ENCODE assay signal across 11 cellular contexts in genomic region chr5:67149933-67150523, GRCh38. TPM values are rescaled to one million over a fixed set of nuclear protein-coding genes. Genes with fewer than 3 reads are reported as not detected.
DNase-seq lines count a peak whose midpoint lies in the region; ATAC-seq and TF ChIP-seq lines count a peak whose summit lies in the region.
"Had no signal": no experiment of that assay in that cellular context is flagged by ENCODE, and none has a peak within 500 bp of the region (broad histone marks: within the 10 kb centered on the region; RNA-seq: fewer than 3 reads in every experiment).

No MANE protein-coding gene starts in this region.

- peaks cover 6% of the 10 kb centered on the region for H3K36me3 ChIP-seq in BJ (ENCODE audit: control insufficient read depth, insufficient read depth, low read length)
- H3K36me3 ChIP-seq in Loucy (ENCODE audit: insufficient read depth, low read length): peaks cover 72% of the 10 kb centered on the region; the same call in 1 of the 2 replicates
- peaks cover 23% of the 10 kb centered on the region for H3K36me3 ChIP-seq in endodermal cell (ENCODE audit: control insufficient read depth, insufficient read depth, low read length)

- no peaks in the 10 kb centered on the region for H3F3A ChIP-seq in Loucy (ENCODE audit: low read depth)

- no peaks in the 10 kb centered on the region for H3K4me1 ChIP-seq in Loucy (ENCODE audit: insufficient read depth, low read length, poor library complexity, severe bottlenecking)
- H3K4me1 ChIP-seq in endodermal cell (ENCODE audit: control insufficient read depth, insufficient read depth, low read length): no peaks in the 10 kb centered on the region

- H3K4me2 ChIP-seq in Loucy (ENCODE audit: low read depth, low read length, poor library complexity, severe bottlenecking): no peak overlapping the region

- DNase-seq in BJ (ENCODE audit: low read depth) (no peak), endodermal cell (no peak), islet precursor cell (no peak)
- no peak for DNase-seq in stimulated activated CD4-positive, alpha-beta T cell treated with anti-CD3 and anti-CD28 coated beads, Interleukin-2, amount 100 ng/mL, for 24 hours
- DNase-seq in activated CD4-positive, alpha-beta T cell treated with anti-CD3 and anti-CD28 coated beads for 4 hours: no peak
- DNase-seq: MV-4-11 had no signal

- no peak overlapping the region for H2AFZ ChIP-seq in Loucy (ENCODE audit: low read length)

- no peaks in the 10 kb centered on the region for H3K9me3 ChIP-seq in Loucy (ENCODE audit: insufficient read depth, low read depth, low read length)
- no peaks in the 10 kb centered on the region for H3K9me3 ChIP-seq in endodermal cell (ENCODE audit: control insufficient read depth, low read length)
- H3K9me3 ChIP-seq: thoracic aorta had no signal

- H3K9me2 ChIP-seq in Loucy (replicated peaks; ENCODE audit: low read depth, low read length): no peaks in the 10 kb centered on the region

- no peak for ATAC-seq in GM21723 (IDR thresholded peaks at IDR 0.05; ENCODE audit: unreplicated experiment)

- H3K79me2 ChIP-seq in Loucy (ENCODE audit: insufficient read depth, low read length): no peaks in the 10 kb centered on the region

- CTCF ChIA-PET in BJ (lab: Yijun Ruan, JAX): interaction anchor here (0.6 to 4.3 kb wide), 26 partner anchors 10 to 844 kb away, joined by 3 to 46 read pairs (median 4); no protein-coding TSS in a partner anchor

- peaks cover 2% of the 10 kb centered on the region for H3K4me1 Mint-ChIP-seq in endodermal cell
- H3K4me1 Mint-ChIP-seq in nephron: peaks cover 14% of the 10 kb centered on the region

- H3K27me3 Mint-ChIP-seq in endodermal cell (ENCODE audit: insufficient read depth) (no peaks in the 10 kb centered on the region), nephron (ENCODE audit: low read depth) (no peaks in the 10 kb centered on the region)

- H3K4me3 ChIP-seq in BJ (ENCODE audit: low read depth, low read length): no peak overlapping the region
- no peak overlapping the region for H3K4me3 ChIP-seq in Loucy (ENCODE audit: low read length, poor library complexity, severe bottlenecking)
- no peak overlapping the region for H3K4me3 ChIP-seq in endodermal cell (ENCODE audit: low read length)
- H3K4me3 ChIP-seq: thoracic aorta had no signal

- no peak overlapping the region for H3K27ac ChIP-seq in endodermal cell (ENCODE audit: low read depth, low read length)
- H3K27ac ChIP-seq: thoracic aorta had no signal

- H3K9ac ChIP-seq in Loucy (ENCODE audit: low read depth, low read length, poor library complexity, severe bottlenecking) (no peak overlapping the region), endodermal cell (ENCODE audit: extremely low read depth, low read length, poor library complexity, severe bottlenecking) (no peak overlapping the region)

- 84 to 100% methylated on average over 1 of the region's 1 CpG for WGBS in endodermal cell (ENCODE audit: insufficient coverage in 1 of 2, insufficient read length in 1 of 2), 2 experiments

- TF ChIP-seq CTCF in BJ (IDR thresholded peaks at IDR 0.05; ENCODE audit: insufficient read depth, low read depth, low read length) (peak; percentile 68), Loucy (conservative IDR thresholded peaks at IDR 0.05; ENCODE audit: low read length) (peak; percentile 60), endodermal cell (conservative IDR thresholded peaks at IDR 0.05) (peak; percentile 75), nephron (IDR thresholded peaks at IDR 0.05; ENCODE audit: unreplicated experiment in 3 of 3) (peak; percentile 43 to 55 (median 47))

- H3K4me3 Mint-ChIP-seq in endodermal cell (no peak overlapping the region), nephron (no peak overlapping the region)

- POLR2A ChIA-PET in BJ (lab: Charles Lee): no interaction called here

- H4K20me1 ChIP-seq in Loucy (ENCODE audit: insufficient read depth, low read length, poor library complexity, severe bottlenecking): no peaks in the 10 kb centered on the region

- H3K36me3 Mint-ChIP-seq in endodermal cell (ENCODE audit: low read depth) (no peaks in the 10 kb centered on the region), nephron (ENCODE audit: low read depth) (peaks cover 59% of the 10 kb centered on the region)

- H3K9me3 Mint-ChIP-seq in endodermal cell (no peaks in the 10 kb centered on the region), nephron (no peaks in the 10 kb centered on the region)

- H3K27me3 ChIP-seq in BJ (ENCODE audit: control insufficient read depth, insufficient read depth, low read length) (no peaks in the 10 kb centered on the region), Loucy (ENCODE audit: insufficient read depth, low read length, poor library complexity, severe bottlenecking) (no peaks in the 10 kb centered on the region), endodermal cell (ENCODE audit: control insufficient read depth, insufficient read depth, low read length, poor library complexity, severe bottlenecking) (no peaks in the 10 kb centered on the region)

- H3K27ac Mint-ChIP-seq in endodermal cell (no peak overlapping the region), nephron (peak overlapping the region in 1 of 3 experiments; percentile 12)

RNA-seq across cellular contexts. Expression of gene CD180, which starts 46.6 kb away (rescaled TPM):
- polyA plus RNA-seq in BJ (2011; rRNA removed): not detected in 2 replicates
- not detected in 2 replicates for polyA minus RNA-seq in BJ (2011; rRNA and poly(A)+ RNA removed)
- not detected for total RNA-seq in endodermal cell
- polyA plus RNA-seq in endodermal cell (2013, experiment 1 of 2): not detected
- not detected for polyA plus RNA-seq in endodermal cell (2013, experiment 2 of 2)
- total RNA-seq: pulmonary artery endothelial cell had no signal
